In genomic region chr16:17469011-17469741, GRCh38 we compare ENCODE assay signal across 8 cellular contexts. TPM values are rescaled to one million over a fixed set of nuclear protein-coding genes. Genes with fewer than 3 reads are reported as not detected.
A peak's percentile ranks its signal among the peaks of the same experiment; 100 is the strongest.
DNase-seq lines count a peak whose midpoint lies in the region; ATAC-seq and TF ChIP-seq lines count a peak whose summit lies in the region.

No MANE protein-coding gene starts in this region.

- H3K27ac Mint-ChIP-seq in activated CD4-positive, alpha-beta T cell treated with anti-CD3 and anti-CD28 coated beads, Interleukin-2, amount 10 ng/mL, durations not matched to agents 7 days and 5 days: peak overlapping the region; percentile 78
- H3K27ac Mint-ChIP-seq in activated naive CD8-positive, alpha-beta T cell treated with anti-CD3 and anti-CD28 coated beads for 36 hours: peak overlapping the region; percentile 2

- H3K36me3 Mint-ChIP-seq in activated CD4-positive, alpha-beta T cell treated with anti-CD3 and anti-CD28 coated beads, Interleukin-2, amount 10 ng/mL, durations not matched to agents 7 days and 5 days (ENCODE audit: low read depth): peaks cover 44% of the 10 kb centered on the region
- H3K36me3 Mint-ChIP-seq in activated naive CD8-positive, alpha-beta T cell treated with anti-CD3 and anti-CD28 coated beads for 36 hours: peaks cover 2% of the 10 kb centered on the region

- CTCF ChIA-PET in activated CD4-positive, alpha-beta T cell treated with anti-CD3 and anti-CD28 coated beads, Interleukin-2, amount 10 ng/mL, durations not matched to agents 7 days and 5 days (lab: Charles Lee): interaction anchor here (1.0 to 2.0 kb wide), 4 partner anchors 25 to 121 kb away, joined by 3 to 4 read pairs (median 4); no protein-coding TSS in a partner anchor

- H3K4me3 Mint-ChIP-seq in activated CD4-positive, alpha-beta T cell treated with anti-CD3 and anti-CD28 coated beads, Interleukin-2, amount 10 ng/mL, durations not matched to agents 7 days and 5 days: peak overlapping the region; percentile 89
- peak overlapping the region; percentile 81 for H3K4me3 Mint-ChIP-seq in activated naive CD8-positive, alpha-beta T cell treated with anti-CD3 and anti-CD28 coated beads for 36 hours

- H3K4me3 ChIP-seq in tibial nerve: peak overlapping the region; percentile 62 to 86 (median 78)

- TF ChIP-seq EP300 in tibial nerve (IDR thresholded peaks at IDR 0.05): no peak

- no peak for DNase-seq in activated CD4-positive, alpha-beta T cell treated with anti-CD3 and anti-CD28 coated beads, Interleukin-2, amount 10 ng/mL, durations not matched to agents 7 days and 5 days
- DNase-seq in activated CD4-positive, alpha-beta T cell treated with anti-CD3 and anti-CD28 coated beads, Interleukin-2, amount 50 U/mL, for 1 hour: no peak
- DNase-seq in activated naive CD8-positive, alpha-beta T cell treated with anti-CD3 and anti-CD28 coated beads for 36 hours: no peak
- DNase-seq in left lobe of liver (ENCODE audit: low spot score): no peak
- no peak for DNase-seq in tibial nerve (ENCODE audit: low spot score in 2 of 2)
- no peak for DNase-seq in NCI-H2029 (lab: John Stamatoyannopoulos, UW)
- no peak for DNase-seq in DMS79 (lab: John Stamatoyannopoulos, UW)
- DNase-seq in NCI-H526 (lab: John Stamatoyannopoulos, UW): no peak

- peak overlapping the region; percentile 13 to 94 (median 58) for H3K27ac ChIP-seq in tibial nerve

- POLR2A ChIA-PET in activated CD4-positive, alpha-beta T cell treated with anti-CD3 and anti-CD28 coated beads, Interleukin-2, amount 10 ng/mL, durations not matched to agents 7 days and 5 days (lab: Charles Lee): no interaction called here

- ATAC-seq in left lobe of liver: peak; percentile 15

- H3K27me3 Mint-ChIP-seq in activated CD4-positive, alpha-beta T cell treated with anti-CD3 and anti-CD28 coated beads, Interleukin-2, amount 10 ng/mL, durations not matched to agents 7 days and 5 days: no peaks in the 10 kb centered on the region
- no peaks in the 10 kb centered on the region for H3K27me3 Mint-ChIP-seq in activated naive CD8-positive, alpha-beta T cell treated with anti-CD3 and anti-CD28 coated beads for 36 hours

- peaks cover 0 to 6% of the 10 kb centered on the region in 2 donors for H3K27me3 ChIP-seq in tibial nerve

- TF ChIP-seq CTCF in tibial nerve (IDR thresholded peaks at IDR 0.05): no peak

- H3K4me1 Mint-ChIP-seq in activated CD4-positive, alpha-beta T cell treated with anti-CD3 and anti-CD28 coated beads, Interleukin-2, amount 10 ng/mL, durations not matched to agents 7 days and 5 days: peaks cover 55% of the 10 kb centered on the region
- H3K4me1 Mint-ChIP-seq in activated naive CD8-positive, alpha-beta T cell treated with anti-CD3 and anti-CD28 coated beads for 36 hours: peaks cover 46% of the 10 kb centered on the region

- 15 to 16% methylated on average over 18 of the region's 18 CpGs for WGBS in tibial nerve, 2 donors

- H3K4me1 ChIP-seq in tibial nerve: peaks cover 0 to 53% (median 23%) of the 10 kb centered on the region in 4 donors

- peak in 1 of 2 donors; percentile 13 for TF ChIP-seq POLR2A in tibial nerve (IDR thresholded peaks at IDR 0.05)

- H3K9me3 ChIP-seq in tibial nerve: no peaks in the 10 kb centered on the region

- no peaks in the 10 kb centered on the region for H3K36me3 ChIP-seq in tibial nerve

- no peaks in the 10 kb centered on the region for H3K9me3 Mint-ChIP-seq in activated CD4-positive, alpha-beta T cell treated with anti-CD3 and anti-CD28 coated beads, Interleukin-2, amount 10 ng/mL, durations not matched to agents 7 days and 5 days
- H3K9me3 Mint-ChIP-seq in activated naive CD8-positive, alpha-beta T cell treated with anti-CD3 and anti-CD28 coated beads for 36 hours: no peaks in the 10 kb centered on the region

RNA-seq across cellular contexts. Expression of gene XYLT1, which starts 1.6 kb away (rescaled TPM):
- 10 to 100 TPM; 46.6 to 50.1 TPM for total RNA-seq in activated CD4-positive, alpha-beta T cell treated with anti-CD3 and anti-CD28 coated beads, Interleukin-2, amount 10 ng/mL, durations not matched to agents 7 days and 5 days
- total RNA-seq in activated naive CD8-positive, alpha-beta T cell treated with anti-CD3 and anti-CD28 coated beads for 36 hours: 1 to 10 TPM; 4.1 to 4.6 TPM
- 0.45 TPM for total RNA-seq in left lobe of liver
- 10 to 100 TPM; 13.8 to 23.1 (median 14.8) TPM for total RNA-seq in tibial nerve
